Comparison of ENCODE assay signal across 35 cellular contexts in genomic region chr2:86822668-86823067, GRCh38. TPM values are rescaled to one million over a fixed set of nuclear protein-coding genes. Genes with fewer than 3 reads are reported as not detected.
"Had no signal": no experiment of that assay in that cellular context is flagged by ENCODE, and none has a peak within 500 bp of the region (broad histone marks: within the 10 kb centered on the region; RNA-seq: fewer than 3 reads in every experiment).

No MANE protein-coding gene starts in this region.

- H3K4me3 Mint-ChIP-seq: activated CD4-positive, alpha-beta memory T cell treated with anti-CD3 and anti-CD28 coated beads for 36 hours; activated CD4-positive, alpha-beta T cell treated with anti-CD3 and anti-CD28 coated beads, Interleukin-2, amount 10 ng/mL, durations not matched to agents 24 days and 14 days; activated T-helper 17 cell treated with anti-CD3 and anti-CD28 coated beads, Interleukin-2, amount 50 U/mL, for 72 hours; brain; nephron progenitor cell; stimulated activated memory B cell treated with anti-CD40 and anti-IgM and Interleukin-4, amounts not matched to agents 10 μg/mL and 1 μg/mL and 100 μg/mL, for 72 hours; T-helper 1 cell treated with Interleukin-12 subunit alpha and Interleukin-12 subunit beta and Interleukin-4 antibody, amounts not matched to agents 30 μg/mL and 1 μg/mL, for 36 hours had no signal

- H3K27ac ChIP-seq: adrenal gland, ascending aorta, cardiac muscle cell, coronary artery, dorsolateral prefrontal cortex, gastrocnemius medialis, left ventricle myocardium inferior, neutrophil, ovary, right lobe of liver, transverse colon had no signal

- H3K4me1 ChIP-seq: adrenal gland, ascending aorta, gastrocnemius medialis, left ventricle myocardium inferior, right lobe of liver had no signal

- ATAC-seq: activated T-helper 17 cell treated with anti-CD3 and anti-CD28 coated beads, Interleukin-2, amount 50 U/mL, for 72 hours; gastrocnemius medialis; mucosa of descending colon; right lobe of liver; stimulated activated memory B cell treated with anti-CD40 and anti-IgM and Interleukin-4, amounts not matched to agents 10 μg/mL and 1 μg/mL and 100 μg/mL, for 72 hours had no signal

- DNase-seq: activated CD4-positive, alpha-beta memory T cell treated with anti-CD3 and anti-CD28 coated beads for 36 hours; activated CD4-positive, alpha-beta T cell treated with anti-CD3 and anti-CD28 coated beads, Interleukin-2, amount 10 ng/mL, durations not matched to agents 24 days and 14 days; activated CD4-positive, CD25-positive, alpha-beta regulatory T cell treated with anti-CD3 and anti-CD28 coated beads, Interleukin-2, amount 50 U/mL, for 72 hours; activated gamma-delta T cell treated with Interleukin-2 at 50 U/mL for 16 hours; activated naive CD4-positive, alpha-beta T cell treated with anti-CD3 and anti-CD28 coated beads, Interleukin-2, amount 50 U/mL, for 16 hours; adrenal gland; dorsolateral prefrontal cortex; effector memory CD4-positive, alpha-beta T cell; gastrocnemius medialis; glutamatergic neuron; islet precursor cell; left ventricle myocardium inferior; mesendoderm; mucosa of descending colon; nephron progenitor cell; ovary; right lobe of liver; stimulated activated CD4-positive, alpha-beta T cell treated with anti-CD3 and anti-CD28 coated beads, Interleukin-12 subunit alpha, Interleukin-12 subunit beta, amount 100 ng/mL, for 4 hours; stimulated activated CD4-positive, alpha-beta T cell treated with anti-CD3 and anti-CD28 coated beads, Interleukin-4, amount 100 ng/mL, for 24 hours; T-helper 9 cell; transverse colon had no signal

- H3K4me3 ChIP-seq: adrenal gland, ascending aorta, cardiac muscle cell, coronary artery, dorsolateral prefrontal cortex, gastrocnemius medialis, left ventricle myocardium inferior, lung, mucosa of descending colon, ovary, right lobe of liver, skin epidermis, transverse colon had no signal

- H3K36me3 ChIP-seq: adrenal gland, ascending aorta, cardiac muscle cell, gastrocnemius medialis, left ventricle myocardium inferior, neutrophil, ovary, right lobe of liver, transverse colon had no signal

- H3K27ac Mint-ChIP-seq: activated CD4-positive, alpha-beta memory T cell treated with anti-CD3 and anti-CD28 coated beads for 36 hours; activated CD4-positive, alpha-beta T cell treated with anti-CD3 and anti-CD28 coated beads, Interleukin-2, amount 10 ng/mL, durations not matched to agents 24 days and 14 days; activated T-helper 17 cell treated with anti-CD3 and anti-CD28 coated beads, Interleukin-2, amount 50 U/mL, for 72 hours; brain; nephron progenitor cell; progenitor cell of endocrine pancreas; stimulated activated memory B cell treated with anti-CD40 and anti-IgM and Interleukin-4, amounts not matched to agents 10 μg/mL and 1 μg/mL and 100 μg/mL, for 72 hours; T-helper 1 cell treated with Interleukin-12 subunit alpha and Interleukin-12 subunit beta and Interleukin-4 antibody, amounts not matched to agents 30 μg/mL and 1 μg/mL, for 36 hours had no signal

- H3K9me3 ChIP-seq: adrenal gland, gastrocnemius medialis, mucosa of descending colon, neutrophil, ovary, right lobe of liver, transverse colon had no signal

- H3K4me1 Mint-ChIP-seq: brain; stimulated activated memory B cell treated with anti-CD40 and anti-IgM and Interleukin-4, amounts not matched to agents 10 μg/mL and 1 μg/mL and 100 μg/mL, for 72 hours had no signal

- H3K9me3 Mint-ChIP-seq: activated T-helper 17 cell treated with anti-CD3 and anti-CD28 coated beads, Interleukin-2, amount 50 U/mL, for 72 hours had no signal

- H3K27me3 ChIP-seq: adrenal gland, ascending aorta, cardiac muscle cell, gastrocnemius medialis, neutrophil, ovary, right lobe of liver had no signal

- H3K27me3 Mint-ChIP-seq: brain had no signal

RNA-seq across cellular contexts. Expression of gene CD8A, which starts 32.0 kb away (rescaled TPM):
- total RNA-seq: cardiac muscle cell, myocyte, renal cortical epithelial cell, urinary bladder had no signal
- polyA plus RNA-seq: cardiac muscle cell had no signal

RNA-seq across cellular contexts. Expression of gene CD8B, which starts 39.0 kb away (rescaled TPM):
- total RNA-seq: activated CD4-positive, alpha-beta T cell treated with anti-CD3 and anti-CD28 coated beads, Interleukin-2, amount 10 ng/mL, durations not matched to agents 24 days and 14 days; ascending aorta; cardiac muscle cell; myocyte; progenitor cell of endocrine pancreas; renal cortical epithelial cell; urinary bladder had no signal
- polyA plus RNA-seq: cardiac muscle cell had no signal
